ENCODE assay signal across 30 cellular contexts in genomic region chr6:45200510-45200909, GRCh38.
"Had no signal": no experiment of that assay in that cellular context is flagged by ENCODE, and none has a peak within 500 bp of the region (broad histone marks: within the 10 kb centered on the region; RNA-seq: fewer than 3 reads in every experiment).

No MANE protein-coding gene starts in this region.

- H3K9me3 ChIP-seq: adrenal gland, body of pancreas, colonic mucosa, esophagus squamous epithelium, heart right ventricle, sigmoid colon, uterus had no signal

- H3K27ac ChIP-seq: adrenal gland, body of pancreas, colonic mucosa, epithelial cell of prostate, esophagus squamous epithelium, heart right ventricle, neutrophil, sigmoid colon, uterus had no signal

- H3K36me3 ChIP-seq: adrenal gland, colonic mucosa, esophagus squamous epithelium, heart right ventricle, neutrophil, sigmoid colon had no signal

- DNase-seq: activated CD4-positive, alpha-beta memory T cell treated with anti-CD3 and anti-CD28 coated beads for 36 hours; activated CD4-positive, alpha-beta T cell treated with anti-CD3 and anti-CD28 coated beads, Interleukin-2, amount 10 ng/mL, durations not matched to agents 24 days and 14 days; activated CD4-positive, CD25-positive, alpha-beta regulatory T cell treated with anti-CD3 and anti-CD28 coated beads, Interleukin-2, amount 50 U/mL, for 72 hours; activated CD8-positive, alpha-beta memory T cell treated with anti-CD3 and anti-CD28 coated beads, Interleukin-2, amount 50 U/mL, for 4 hours; activated effector memory CD4-positive, alpha-beta T cell treated with anti-CD3 and anti-CD28 coated beads, Interleukin-2, amount 50 U/mL, for 16 hours; activated naive CD4-positive, alpha-beta T cell treated with anti-CD3 and anti-CD28 coated beads for 36 hours; activated naive CD8-positive, alpha-beta T cell treated with anti-CD3 and anti-CD28 coated beads for 36 hours; activated T-cell treated with anti-CD3 and anti-CD28 coated beads, Interleukin-2, amount 50 U/mL, for 1 hour; adrenal gland; aorta; body of pancreas; cerebellar nuclear complex; colonic mucosa; effector CD8-positive, alpha-beta T cell; esophagus squamous epithelium; foreskin melanocyte; heart right ventricle; left ventricle myocardium superior; mammary epithelial cell; naive B cell; nephron progenitor cell; sigmoid colon; stimulated activated CD4-positive, alpha-beta T cell treated with anti-CD3 and anti-CD28 coated beads, Interleukin-1b, Interleukin-23, amount 100 ng/mL, for 48 hours; stimulated activated CD4-positive, alpha-beta T cell treated with anti-CD3 and anti-CD28 coated beads, Interleukin-4, amount 100 ng/mL, for 4 hours; stimulated activated CD8-positive, alpha-beta memory T cell treated with anti-CD3 and anti-CD28 coated beads, Interleukin-4, amount 100 ng/mL, for 48 hours; stimulated activated naive CD8-positive, alpha-beta T cell treated with anti-CD3 and anti-CD28 coated beads, Interleukin-15, amount 100 ng/mL, for 72 hours; substantia nigra; uterus had no signal
